Comparison of ENCODE assay signal across 8 cellular contexts in the genomic region with DNA sequence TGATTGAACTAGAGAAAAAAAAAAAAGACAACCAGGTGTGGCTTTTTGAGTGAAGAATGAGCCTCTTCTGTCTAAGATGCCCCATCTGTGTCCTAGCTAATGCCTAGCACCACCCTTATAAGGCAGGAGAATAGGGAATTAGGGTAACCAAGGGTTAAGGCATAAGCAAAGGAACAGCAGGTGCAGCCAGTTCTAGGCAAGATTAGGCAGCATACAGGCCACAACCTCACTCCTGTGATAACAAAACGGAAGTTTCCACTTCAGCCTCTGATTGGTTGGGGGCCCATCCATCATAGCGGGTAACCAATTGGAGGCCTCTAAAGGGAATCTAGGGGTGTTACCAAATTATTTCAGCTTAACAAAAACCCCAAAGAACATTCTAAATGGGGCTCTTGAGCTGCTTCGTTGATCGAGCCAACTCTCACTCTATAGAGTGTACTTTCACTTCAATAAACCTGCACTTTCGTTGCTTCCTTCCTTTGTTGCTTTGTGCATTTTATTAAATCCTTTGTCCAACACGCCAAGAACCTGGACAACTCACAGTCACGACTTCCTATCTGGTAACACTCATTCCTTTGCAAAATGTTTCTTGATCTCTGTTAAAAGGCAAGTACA.
A peak's percentile ranks its signal among the peaks of the same experiment; 100 is the strongest.
DNase-seq lines count a peak whose midpoint lies in the region; ATAC-seq and TF ChIP-seq lines count a peak whose summit lies in the region.

No MANE protein-coding gene starts in this region.

- peak; percentile 82 for ATAC-seq in HG03039 (IDR thresholded peaks at IDR 0.05; ENCODE audit: unreplicated experiment)
- peak; percentile 83 for ATAC-seq in activated CD8-positive, alpha-beta T cell treated with anti-CD3 and anti-CD28 coated beads, Interleukin-2, amount 10 ng/mL, durations not matched to agents 7 days and 5 days
- ATAC-seq in naive B cell (ENCODE audit: low read depth in 2 of 2) = peak; percentile 67

- POLR2A ChIA-PET in activated CD8-positive, alpha-beta T cell treated with anti-CD3 and anti-CD28 coated beads, Interleukin-2, amount 10 ng/mL, durations not matched to agents 7 days and 5 days (lab: Charles Lee) = interaction anchor here (0.7 to 19.7 kb wide), 11 partner anchors 8 to 288 kb away, joined by 3 to 361 read pairs (median 4); a partner anchor contains a TSS

- peak overlapping the region; percentile 93 for H3K27ac Mint-ChIP-seq in activated CD8-positive, alpha-beta T cell treated with anti-CD3 and anti-CD28 coated beads, Interleukin-2, amount 10 ng/mL, durations not matched to agents 7 days and 5 days
- peak overlapping the region; percentile 81 for H3K27ac Mint-ChIP-seq in endothelial cell (ENCODE audit: unreplicated experiment)
- peak overlapping the region; percentile 73 to 100 (median 98) for H3K27ac Mint-ChIP-seq in naive B cell
- peak overlapping the region; percentile 92 for H3K27ac Mint-ChIP-seq in stimulated activated naive CD8-positive, alpha-beta T cell treated with anti-CD3 and anti-CD28 coated beads, Interleukin-15, Interleukin-2, amounts not matched to agents 100 ng/mL and 50 ng/mL, for 24 hours

- H3K9me3 Mint-ChIP-seq in activated CD8-positive, alpha-beta T cell treated with anti-CD3 and anti-CD28 coated beads, Interleukin-2, amount 10 ng/mL, durations not matched to agents 7 days and 5 days (ENCODE audit: insufficient read depth) = no peaks in the 10 kb centered on the region
- no peaks in the 10 kb centered on the region for H3K9me3 Mint-ChIP-seq in endothelial cell (ENCODE audit: unreplicated experiment)
- no peaks in the 10 kb centered on the region for H3K9me3 Mint-ChIP-seq in naive B cell
- no peaks in the 10 kb centered on the region for H3K9me3 Mint-ChIP-seq in stimulated activated naive CD8-positive, alpha-beta T cell treated with anti-CD3 and anti-CD28 coated beads, Interleukin-15, Interleukin-2, amounts not matched to agents 100 ng/mL and 50 ng/mL, for 24 hours

- H3K4me1 Mint-ChIP-seq in activated CD8-positive, alpha-beta T cell treated with anti-CD3 and anti-CD28 coated beads, Interleukin-2, amount 10 ng/mL, durations not matched to agents 7 days and 5 days (ENCODE audit: low read depth) = peaks cover 87% of the 10 kb centered on the region
- H3K4me1 Mint-ChIP-seq in endothelial cell (ENCODE audit: unreplicated experiment) = peaks cover 55% of the 10 kb centered on the region
- peaks cover 79 to 98% (median 92%) of the 10 kb centered on the region in 3 donors for H3K4me1 Mint-ChIP-seq in naive B cell
- peaks cover 95% of the 10 kb centered on the region for H3K4me1 Mint-ChIP-seq in stimulated activated naive CD8-positive, alpha-beta T cell treated with anti-CD3 and anti-CD28 coated beads, Interleukin-15, Interleukin-2, amounts not matched to agents 100 ng/mL and 50 ng/mL, for 24 hours (ENCODE audit: low read depth)

- DNase-seq in activated gamma-delta T cell treated with Interleukin-2 at 50 U/mL for 16 hours (peak; percentile 93), activated gamma-delta T cell (lab: John Stamatoyannopoulos, UW) (no peak), NCI-H524 (lab: John Stamatoyannopoulos, UW) (peak; percentile 95 to 98), endothelial cell (ENCODE audit: low spot score) (peak; percentile 65), naive B cell (peak; percentile 95)
- DNase-seq in activated CD8-positive, alpha-beta T cell treated with anti-CD3 and anti-CD28 coated beads, Interleukin-2, amount 10 ng/mL, durations not matched to agents 7 days and 5 days = peak; percentile 95

- TF ChIP-seq CTCF in endothelial cell (IDR thresholded peaks at IDR 0.05; ENCODE audit: unreplicated experiment) = no peak

- H3K27me3 Mint-ChIP-seq in activated CD8-positive, alpha-beta T cell treated with anti-CD3 and anti-CD28 coated beads, Interleukin-2, amount 10 ng/mL, durations not matched to agents 7 days and 5 days (ENCODE audit: low read depth) = no peaks in the 10 kb centered on the region
- H3K27me3 Mint-ChIP-seq in endothelial cell (ENCODE audit: unreplicated experiment) (peaks cover 11% of the 10 kb centered on the region), naive B cell (no peaks in the 10 kb centered on the region)
- H3K27me3 Mint-ChIP-seq in stimulated activated naive CD8-positive, alpha-beta T cell treated with anti-CD3 and anti-CD28 coated beads, Interleukin-15, Interleukin-2, amounts not matched to agents 100 ng/mL and 50 ng/mL, for 24 hours = no peaks in the 10 kb centered on the region

- CTCF ChIA-PET in activated CD8-positive, alpha-beta T cell treated with anti-CD3 and anti-CD28 coated beads, Interleukin-2, amount 10 ng/mL, durations not matched to agents 7 days and 5 days (lab: Charles Lee) = interaction anchor here (0.7 to 18.9 kb wide), 20 partner anchors 10 to 237 kb away, joined by 3 to 522 read pairs (median 4); a partner anchor contains a TSS

- no peaks in the 10 kb centered on the region for H3K36me3 Mint-ChIP-seq in activated CD8-positive, alpha-beta T cell treated with anti-CD3 and anti-CD28 coated beads, Interleukin-2, amount 10 ng/mL, durations not matched to agents 7 days and 5 days (ENCODE audit: low read depth)
- H3K36me3 Mint-ChIP-seq in endothelial cell (ENCODE audit: low read depth, unreplicated experiment) (no peaks in the 10 kb centered on the region), naive B cell (no peaks in the 10 kb centered on the region)
- no peaks in the 10 kb centered on the region for H3K36me3 Mint-ChIP-seq in stimulated activated naive CD8-positive, alpha-beta T cell treated with anti-CD3 and anti-CD28 coated beads, Interleukin-15, Interleukin-2, amounts not matched to agents 100 ng/mL and 50 ng/mL, for 24 hours (ENCODE audit: low read depth)

- peak overlapping the region; percentile 75 for H3K4me3 Mint-ChIP-seq in activated CD8-positive, alpha-beta T cell treated with anti-CD3 and anti-CD28 coated beads, Interleukin-2, amount 10 ng/mL, durations not matched to agents 7 days and 5 days
- H3K4me3 Mint-ChIP-seq in endothelial cell (ENCODE audit: unreplicated experiment) (no peak overlapping the region), naive B cell (peak overlapping the region; percentile 75 to 94 (median 90))
- H3K4me3 Mint-ChIP-seq in stimulated activated naive CD8-positive, alpha-beta T cell treated with anti-CD3 and anti-CD28 coated beads, Interleukin-15, Interleukin-2, amounts not matched to agents 100 ng/mL and 50 ng/mL, for 24 hours = peak overlapping the region; percentile 81
